Comparison of ENCODE assay signal across 2 cellular contexts in the genomic region with DNA sequence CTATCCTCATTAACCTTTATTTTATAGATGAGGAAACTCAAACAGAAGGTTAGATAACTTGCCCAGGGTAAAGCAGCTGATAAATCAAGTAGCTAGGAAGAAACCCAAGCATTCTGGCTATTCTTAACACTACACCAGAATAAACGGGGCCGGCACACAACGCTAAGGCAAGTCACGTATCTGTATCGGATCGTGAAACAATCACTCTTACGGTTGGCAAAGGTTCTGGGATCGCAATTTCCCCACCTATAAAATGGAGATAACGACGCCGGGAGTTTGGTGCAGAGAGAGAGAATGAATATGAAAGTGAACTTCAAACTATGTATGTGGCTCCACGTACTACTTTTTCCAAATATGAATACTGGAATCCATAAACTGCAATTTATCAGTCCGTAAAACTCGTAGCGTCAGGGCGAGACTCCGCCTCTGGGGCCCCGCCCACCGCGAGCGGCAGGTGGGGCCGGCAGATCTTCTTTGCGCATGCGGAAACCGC.
TF ChIP-seq lines count a peak whose summit lies in the region.

No MANE protein-coding gene starts in this region.

TF ChIP-seq in K562, 482 proteins besides CTCF, POLR2A, EP300 and RAD21 (continues in another document):
- no peak for TF ChIP-seq HMG20A (CRISPR knock-in tag; conservative IDR thresholded peaks at IDR 0.05)
- TF ChIP-seq MTA2 (IDR thresholded peaks at IDR 0.05; ENCODE audit: low read depth), result no peak
- no peak for TF ChIP-seq ZNF133 (CRISPR knock-in tag; IDR thresholded peaks at IDR 0.05)
- no peak for TF ChIP-seq ZNF23 (CRISPR knock-in tag; IDR thresholded peaks at IDR 0.05)
- TF ChIP-seq ZNF785 (CRISPR knock-in tag; IDR thresholded peaks at IDR 0.05), result no peak
- no peak for TF ChIP-seq CHD4 (IDR thresholded peaks at IDR 0.05; ENCODE audit: insufficient read depth, insufficient replicate concordance, low read depth, low read length, poor library complexity, severe bottlenecking)
- TF ChIP-seq ZBTB7A (IDR thresholded peaks at IDR 0.05; ENCODE audit: borderline replicate concordance, control insufficient read depth, low read depth, low read length), result no peak
- TF ChIP-seq PBX2 (CRISPR knock-in tag; IDR thresholded peaks at IDR 0.05; ENCODE audit: low read depth), result no peak
- TF ChIP-seq PBX2 (tag; conservative IDR thresholded peaks at IDR 0.05; ENCODE audit: low read depth), result peak; percentile 36; the same call in 1 of the 2 replicates
- no peak for TF ChIP-seq ZNF76 (CRISPR knock-in tag; IDR thresholded peaks at IDR 0.05; ENCODE audit: borderline replicate concordance)
- TF ChIP-seq MEIS2 (IDR thresholded peaks at IDR 0.05; ENCODE audit: partially characterized antibody), result peak; percentile 58
- no peak for TF ChIP-seq ZBTB33 (CRISPR knock-in tag; IDR thresholded peaks at IDR 0.05)
- TF ChIP-seq HNRNPLL (IDR thresholded peaks at IDR 0.05; ENCODE audit: low read depth, low read length, poor library complexity, severe bottlenecking), result peak; percentile 99
- no peak for TF ChIP-seq HINFP (tag; conservative IDR thresholded peaks at IDR 0.05; ENCODE audit: low read depth)
- TF ChIP-seq HCFC1 (IDR thresholded peaks at IDR 0.05; ENCODE audit: low read depth, low read length), result no peak
- TF ChIP-seq SAP30 (IDR thresholded peaks at IDR 0.05; ENCODE audit: borderline replicate concordance, insufficient read depth, low read depth, low read length, poor library complexity, severe bottlenecking), result peak; percentile 21
- peak; percentile 95 for TF ChIP-seq HDAC3 (IDR thresholded peaks at IDR 0.05; ENCODE audit: borderline replicate concordance, partially characterized antibody)
- no peak for TF ChIP-seq SMARCC2 (IDR thresholded peaks at IDR 0.05; ENCODE audit: low read depth)
- no peak for TF ChIP-seq ATF7 (IDR thresholded peaks at IDR 0.05)
- no peak for TF ChIP-seq ZNF696 (CRISPR knock-in tag; conservative IDR thresholded peaks at IDR 0.05)
- no peak for TF ChIP-seq DDX20 (tag; IDR thresholded peaks at IDR 0.05; ENCODE audit: low read depth)

TF ChIP-seq in GM12891, 5 proteins besides CTCF, POLR2A, EP300 and RAD21:
- TF ChIP-seq SPI1 (IDR thresholded peaks at IDR 0.05; ENCODE audit: low read depth, low read length) (no peak), POU2F2 (IDR thresholded peaks at IDR 0.05; ENCODE audit: low read depth, low read length) (no peak), TAF1 (IDR thresholded peaks at IDR 0.05; ENCODE audit: low read depth, low read length) (no peak), PAX5 (IDR thresholded peaks at IDR 0.05; ENCODE audit: insufficient read depth, low read length, severe bottlenecking) (no peak), POLR2AphosphoS5 (IDR thresholded peaks at IDR 0.05; ENCODE audit: low read depth, low read length) (no peak)
TF ChIP-seq in GM12891: peak in this region for 0.
